ENCODE assay signal across 9 cellular contexts in genomic region chr3:160921020-160921635, GRCh38.
DNase-seq lines count a peak whose midpoint lies in the region; ATAC-seq and TF ChIP-seq lines count a peak whose summit lies in the region.
"Had no signal": no experiment of that assay in that cellular context is flagged by ENCODE, and none has a peak within 500 bp of the region (broad histone marks: within the 10 kb centered on the region; RNA-seq: fewer than 3 reads in every experiment).

No MANE protein-coding gene starts in this region.

- H2AFZ ChIP-seq in GM23338: no peak overlapping the region

- intact Hi-C loops in adrenal gland (cut with DNase I): no loop called here

- H3K4me3 Mint-ChIP-seq in GM23338: no peak overlapping the region
- no peak overlapping the region for H3K4me3 Mint-ChIP-seq in T-helper 2 cell treated with Interferon-gamma antibody and Interleukin-4, amounts not matched to agents 5 μg/mL and 100 μg/mL, for 36 hours

- DNase-seq in DMS153 treated with DMSO at 0.1 percent for 48 hours (lab: John Stamatoyannopoulos, UW; ENCODE audit: unreplicated experiment) (peak; percentile 8), DMS153 (lab: John Stamatoyannopoulos, UW) (no peak), GM23338 (ENCODE audit: low spot score) (peak; percentile 69), NB4 (ENCODE audit: low read depth) (peak; percentile 41), adrenal gland (peak in 6 of 7 donors; percentile 30 to 67 (median 46)), hepatic stellate cell (ENCODE audit: low spot score) (peak; percentile 44), thoracic aorta (ENCODE audit: low spot score) (no peak)
- DNase-seq in T-helper 2 cell treated with Interferon-gamma antibody and Interleukin-4, amounts not matched to agents 5 μg/mL and 100 μg/mL, for 36 hours (ENCODE audit: low spot score): no peak

- TF ChIP-seq POLR2A in NB4 (IDR thresholded peaks at IDR 0.05; ENCODE audit: extremely low read depth, insufficient read length): no peak
- no peak for TF ChIP-seq POLR2A in adrenal gland (IDR thresholded peaks at IDR 0.05)

- H3K27me3 Mint-ChIP-seq in GM23338 (ENCODE audit: insufficient read depth, low read depth, poor library complexity): peaks cover 3% of the 10 kb centered on the region
- H3K27me3 Mint-ChIP-seq in T-helper 2 cell treated with Interferon-gamma antibody and Interleukin-4, amounts not matched to agents 5 μg/mL and 100 μg/mL, for 36 hours (ENCODE audit: low read depth): peaks cover 2% of the 10 kb centered on the region

- H3K4me3 ChIP-seq in GM23338 (no peak overlapping the region), NB4 (ENCODE audit: low read depth, low read length) (no peak overlapping the region), adrenal gland (no peak overlapping the region), thoracic aorta (no peak overlapping the region)
- H3K4me3 ChIP-seq: BLaER1 had no signal

- H3K27me3 ChIP-seq in GM23338 (ENCODE audit: insufficient read depth) (no peaks in the 10 kb centered on the region), adrenal gland (no peaks in the 10 kb centered on the region), thoracic aorta (replicated peaks; ENCODE audit: insufficient read depth) (no peaks in the 10 kb centered on the region)
- H3K27me3 ChIP-seq: BLaER1 had no signal

- peaks cover 9% of the 10 kb centered on the region; the same call in 2 of the 3 replicates for H3K4me1 Mint-ChIP-seq in GM23338
- no peaks in the 10 kb centered on the region for H3K4me1 Mint-ChIP-seq in T-helper 2 cell treated with Interferon-gamma antibody and Interleukin-4, amounts not matched to agents 5 μg/mL and 100 μg/mL, for 36 hours (ENCODE audit: low read depth)

- H3K36me3 ChIP-seq in GM23338 (ENCODE audit: insufficient read depth) (no peaks in the 10 kb centered on the region), adrenal gland (replicated peaks in 1 of 2) (no peaks in the 10 kb centered on the region), thoracic aorta (no peaks in the 10 kb centered on the region)
- H3K36me3 ChIP-seq: BLaER1 had no signal

- H3K4me2 ChIP-seq in GM23338: no peak overlapping the region
- H3K4me2 ChIP-seq: BLaER1 had no signal

- H3K9me3 ChIP-seq in adrenal gland (replicated peaks in 1 of 3): no peaks in the 10 kb centered on the region
- H3K9me3 ChIP-seq in thoracic aorta: no peaks in the 10 kb centered on the region
- H3K9me3 ChIP-seq: BLaER1 had no signal

- H3K9me3 Mint-ChIP-seq in GM23338: no peaks in the 10 kb centered on the region
- H3K9me3 Mint-ChIP-seq in T-helper 2 cell treated with Interferon-gamma antibody and Interleukin-4, amounts not matched to agents 5 μg/mL and 100 μg/mL, for 36 hours: no peaks in the 10 kb centered on the region

- H3K79me2 ChIP-seq in GM23338 (replicated peaks; ENCODE audit: insufficient read depth): no peaks in the 10 kb centered on the region

- no peaks in the 10 kb centered on the region for H3F3A ChIP-seq in GM23338 (replicated peaks; ENCODE audit: low read depth)

- TF ChIP-seq CTCF in GM23338 (conservative IDR thresholded peaks at IDR 0.05; ENCODE audit: low read depth in 2 of 2) (peak; percentile 87 to 92), NB4 (IDR thresholded peaks at IDR 0.05; ENCODE audit: low read depth, low read length) (peak; percentile 81), adrenal gland (IDR thresholded peaks at IDR 0.05) (peak; percentile 87 to 95 (median 90)), thoracic aorta (IDR thresholded peaks at IDR 0.05) (peak; percentile 79)

- no peaks in the 10 kb centered on the region for H3K9me2 ChIP-seq in GM23338 (ENCODE audit: insufficient read depth)

- WGBS in adrenal gland, 4 donors: 14 to 22% (median 19%) methylated on average over 4 of the region's 4 CpGs

- H3K27ac Mint-ChIP-seq in GM23338: no peak overlapping the region
- H3K27ac Mint-ChIP-seq in T-helper 2 cell treated with Interferon-gamma antibody and Interleukin-4, amounts not matched to agents 5 μg/mL and 100 μg/mL, for 36 hours: no peak overlapping the region

- H3K4me1 ChIP-seq in GM23338 (ENCODE audit: insufficient read depth): no peaks in the 10 kb centered on the region
- H3K4me1 ChIP-seq in adrenal gland (replicated peaks in 1 of 2): peaks cover 0 to 4% of the 10 kb centered on the region in 2 donors
- H3K4me1 ChIP-seq in thoracic aorta (ENCODE audit: control insufficient read depth in 1 of 2, low read depth in 2 of 2): peaks cover 0 to 6% of the 10 kb centered on the region in 2 donors
- H3K4me1 ChIP-seq: BLaER1 had no signal

- ATAC-seq in GM23338 (peak; percentile 89), thoracic aorta (ENCODE audit: insufficient number of reproducible peaks, low FRiP score, low read depth) (no peak)

- no peaks in the 10 kb centered on the region for H3K36me3 Mint-ChIP-seq in GM23338 (ENCODE audit: low read depth)
- no peaks in the 10 kb centered on the region for H3K36me3 Mint-ChIP-seq in T-helper 2 cell treated with Interferon-gamma antibody and Interleukin-4, amounts not matched to agents 5 μg/mL and 100 μg/mL, for 36 hours (ENCODE audit: low read depth)

- 0 out of 2 replicates have a peak, but pooled peaks cover 2% of the 10 kb centered on the region for H4K20me1 ChIP-seq in GM23338 (replicated peaks; ENCODE audit: insufficient read depth)

- no peak overlapping the region for H3K27ac ChIP-seq in GM23338 (ENCODE audit: low read depth)
- H3K27ac ChIP-seq in adrenal gland: no peak overlapping the region
- no peak overlapping the region for H3K27ac ChIP-seq in thoracic aorta
- H3K27ac ChIP-seq: BLaER1 had no signal

TF ChIP-seq in GM23338, 12 proteins besides CTCF, POLR2A, EP300 and RAD21 (continues in another document):
- TF ChIP-seq EZH2phosphoT487 (IDR thresholded peaks at IDR 0.05; ENCODE audit: unreplicated experiment): no peak
- no peak for TF ChIP-seq JUNB (IDR thresholded peaks at IDR 0.05; ENCODE audit: unreplicated experiment)
- no peak for TF ChIP-seq CREB1 (CRISPR knock-in tag; IDR thresholded peaks at IDR 0.05; ENCODE audit: low read depth)
- TF ChIP-seq REST (IDR thresholded peaks at IDR 0.05; ENCODE audit: unreplicated experiment): no peak
- no peak for TF ChIP-seq EZH2 (IDR thresholded peaks at IDR 0.05; ENCODE audit: low read depth, unreplicated experiment)
- TF ChIP-seq ZNF114 (CRISPR knock-in tag; IDR thresholded peaks at IDR 0.05): no peak

Comparison
In these comparisons a context has a peak if more than half of its experiments do, and no peak if none do; other contexts are left out.
1. DNase-seq: peak in DMS153 treated with DMSO at 0.1 percent for 48 hours (single experiment), GM23338 (single experiment), NB4 (single experiment), adrenal gland (6 of 7) and hepatic stellate cell (single experiment); none in DMS153 (single experiment), thoracic aorta (single experiment) and T-helper 2 cell treated with Interferon-gamma antibody and Interleukin-4, amounts not matched to agents 5 μg/mL and 100 μg/mL, for 36 hours (single experiment).
2. Peak in every context shown above with its lines, with median percentiles within 50 percentile points of each other: CTCF ChIP-seq.